In the genomic region with DNA sequence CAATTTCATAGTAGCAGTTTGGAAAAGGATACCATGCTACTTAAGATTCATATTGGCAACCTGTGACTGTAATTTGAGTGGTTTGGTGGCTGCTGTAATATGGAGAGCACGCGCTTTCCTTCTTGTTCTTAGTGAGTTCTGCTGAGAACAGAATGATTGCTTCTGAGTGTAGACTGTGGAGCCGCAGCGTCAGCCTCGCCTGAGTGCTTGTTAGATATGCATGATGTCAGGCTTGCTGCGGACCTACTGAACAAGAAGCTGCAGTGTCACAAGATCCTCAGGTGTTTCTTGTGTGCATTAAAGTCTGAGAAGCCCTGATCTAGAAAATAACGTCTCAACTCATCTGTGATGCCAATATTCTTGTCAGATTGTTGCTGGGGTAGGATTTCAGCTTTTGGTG, we compare ENCODE assay signal across 12 cellular contexts.
DNase-seq lines count a peak whose midpoint lies in the region; ATAC-seq and TF ChIP-seq lines count a peak whose summit lies in the region.
"Had no signal": no experiment of that assay in that cellular context is flagged by ENCODE, and none has a peak within 500 bp of the region (broad histone marks: within the 10 kb centered on the region; RNA-seq: fewer than 3 reads in every experiment).

No MANE protein-coding gene starts in this region.

- ATAC-seq in Right ventricle myocardium inferior, result peak; percentile 65
- no peak for ATAC-seq in HG02840 (IDR thresholded peaks at IDR 0.05; ENCODE audit: low FRiP score, unreplicated experiment)
- ATAC-seq: Panc1 had no signal

- peak; percentile 61 for DNase-seq in Right ventricle myocardium inferior (ENCODE audit: missing footprints)
- no peak for DNase-seq in right atrium auricular region (ENCODE audit: low spot score)
- DNase-seq in brain microvascular endothelial cell, result peak; percentile 24
- DNase-seq in left kidney (ENCODE audit: low read depth, low spot score), result peak; percentile 89
- no peak for DNase-seq in AG20443 (ENCODE audit: low spot score)
- no peak for DNase-seq in NCI-H2227 treated with DMSO at 0.1 percent for 48 hours (lab: John Stamatoyannopoulos, UW)
- DNase-seq in ureter (ENCODE audit: low spot score), result no peak
- DNase-seq: activated CD4-positive, alpha-beta memory T cell treated with anti-CD3 and anti-CD28 coated beads, Interleukin-2, amount 10 ng/mL, durations not matched to agents 7 days and 5 days; activated gamma-delta T cell; DND-41 had no signal

- no peaks in the 10 kb centered on the region for H3K9me3 ChIP-seq in right atrium auricular region

- intact Hi-C loops in Right ventricle myocardium inferior (cut with DNase I), result no loop called here

- H3K4me3 ChIP-seq in right atrium auricular region (no peak overlapping the region), brain microvascular endothelial cell (ENCODE audit: low read depth, low read length) (no peak overlapping the region)

- no peaks in the 10 kb centered on the region for H3K27me3 ChIP-seq in right atrium auricular region
- H3K27me3 ChIP-seq in brain microvascular endothelial cell (replicated peaks), result no peaks in the 10 kb centered on the region

- TF ChIP-seq CTCF in right atrium auricular region (IDR thresholded peaks at IDR 0.05) (no peak), brain microvascular endothelial cell (IDR thresholded peaks at IDR 0.05; ENCODE audit: low read depth, low read length, missing control alignments) (no peak)

- in situ Hi-C loops in brain microvascular endothelial cell (cut with HindIII; ENCODE audit: low pct_ligation_motif_present, low sequenced_read_pairs), result no loop called here

- peaks cover 0 to 30% of the 10 kb centered on the region in 2 donors for H3K4me1 ChIP-seq in right atrium auricular region

- H3K36me3 ChIP-seq in right atrium auricular region, result no peaks in the 10 kb centered on the region
- no peaks in the 10 kb centered on the region for H3K36me3 ChIP-seq in brain microvascular endothelial cell (replicated peaks)

- H3K27ac ChIP-seq in right atrium auricular region, result peak overlapping the region in 1 of 2 donors; percentile 42
- H3K27ac ChIP-seq in brain microvascular endothelial cell, result no peak overlapping the region

Comparison
In these comparisons a context has a peak if more than half of its experiments do, and no peak if none do; other contexts are left out.
1. DNase-seq: peak in Right ventricle myocardium inferior (single experiment), brain microvascular endothelial cell (single experiment) and left kidney (single experiment); none in right atrium auricular region (single experiment), AG20443 (single experiment), NCI-H2227 treated with DMSO at 0.1 percent for 48 hours (single experiment) and ureter (single experiment).